9 cellular contexts compared by ENCODE assay signal in genomic region chr3:40780801-40781406, GRCh38.
DNase-seq lines count a peak whose midpoint lies in the region; ATAC-seq and TF ChIP-seq lines count a peak whose summit lies in the region.
"Had no signal": no experiment of that assay in that cellular context is flagged by ENCODE, and none has a peak within 500 bp of the region (broad histone marks: within the 10 kb centered on the region; RNA-seq: fewer than 3 reads in every experiment).

No MANE protein-coding gene starts in this region.

- no peak overlapping the region for H2BK120ac ChIP-seq in mesendoderm (ENCODE audit: low read depth, low read length)

- no peak overlapping the region for H3K9ac ChIP-seq in mesendoderm (ENCODE audit: low read length)

- H4K5ac ChIP-seq in mesendoderm (ENCODE audit: low read length) = no peak overlapping the region

- H3K4me3 ChIP-seq in epithelial cell of esophagus (ENCODE audit: low read length) = peak overlapping the region; percentile 16
- H3K4me3 ChIP-seq in mesendoderm (ENCODE audit: low read length) = no peak overlapping the region
- H3K4me3 ChIP-seq in tibial artery = peak overlapping the region; percentile 33 to 34
- no peak overlapping the region for H3K4me3 ChIP-seq in A673 (ENCODE audit: low read depth, low read length, poor library complexity, severe bottlenecking)
- no peak overlapping the region for H3K4me3 ChIP-seq in CD4-positive, alpha-beta memory T cell (ENCODE audit: low read length in 2 of 2)

- no CpG with 5 or more reads among the region's 17 CpGs for WGBS in mesendoderm (ENCODE audit: extremely low coverage, insufficient coverage, low lambda C conversion rate)

- BruUV-seq in A673 (replicated peaks; lab: Mats Ljungman, UMichigan) = no TSS peak

- H3K4me1 ChIP-seq in mesendoderm (ENCODE audit: control insufficient read depth, low read depth, low read length) (no peaks in the 10 kb centered on the region), tibial artery (peaks cover 0 to 29% (median 25%) of the 10 kb centered on the region in 4 donors), A673 (ENCODE audit: insufficient read depth, low read length, poor library complexity, severe bottlenecking) (no peaks in the 10 kb centered on the region)
- no peaks in the 10 kb centered on the region for H3K4me1 ChIP-seq in CD4-positive, alpha-beta memory T cell (ENCODE audit: insufficient read depth, low read length)

- no peak overlapping the region for H2BK15ac ChIP-seq in mesendoderm (replicated peaks; ENCODE audit: low read depth)

- H3K23ac ChIP-seq in mesendoderm (ENCODE audit: low read length) = no peak overlapping the region

- no peaks in the 10 kb centered on the region for H3K36me3 Mint-ChIP-seq in CD4-positive, alpha-beta T cell (ENCODE audit: low read depth)
- no peaks in the 10 kb centered on the region for H3K36me3 Mint-ChIP-seq in CD4-positive, alpha-beta memory T cell
- H3K36me3 Mint-ChIP-seq: activated naive CD8-positive, alpha-beta T cell had no signal

- H3K9me3 ChIP-seq in tibial artery (no peaks in the 10 kb centered on the region), A673 (ENCODE audit: low read depth, low read length, poor library complexity, severe bottlenecking) (no peaks in the 10 kb centered on the region)
- H3K9me3 ChIP-seq in CD4-positive, alpha-beta T cell (ENCODE audit: control insufficient read depth, low read length) = no peaks in the 10 kb centered on the region
- H3K9me3 ChIP-seq in CD4-positive, alpha-beta memory T cell (ENCODE audit: control insufficient read depth in 1 of 2, low read length in 2 of 2) = no peaks in the 10 kb centered on the region

- no peak overlapping the region for H4K8ac ChIP-seq in mesendoderm (ENCODE audit: low read depth, low read length)

- no peak overlapping the region for H3K27ac Mint-ChIP-seq in CD4-positive, alpha-beta T cell
- H3K27ac Mint-ChIP-seq in CD4-positive, alpha-beta memory T cell = no peak overlapping the region
- H3K27ac Mint-ChIP-seq: activated naive CD8-positive, alpha-beta T cell had no signal

- H3K36me3 ChIP-seq in mesendoderm (ENCODE audit: control insufficient read depth, insufficient read depth, low read length) (no peaks in the 10 kb centered on the region), tibial artery (no peaks in the 10 kb centered on the region), A673 (ENCODE audit: insufficient read depth, low read length, poor library complexity, severe bottlenecking) (no peaks in the 10 kb centered on the region)
- no peaks in the 10 kb centered on the region for H3K36me3 ChIP-seq in CD4-positive, alpha-beta memory T cell (ENCODE audit: insufficient read depth, low read length)

- no peak overlapping the region for H3K4ac ChIP-seq in mesendoderm (ENCODE audit: low read depth, low read length)

- no peak overlapping the region for H3K18ac ChIP-seq in mesendoderm (ENCODE audit: low read length)

- H3K27me3 ChIP-seq in mesendoderm (ENCODE audit: insufficient read depth, low read length, poor library complexity) (no peaks in the 10 kb centered on the region), tibial artery (no peaks in the 10 kb centered on the region), A673 (replicated peaks; ENCODE audit: insufficient read depth, low read depth, low read length, poor library complexity) (no peaks in the 10 kb centered on the region)
- no peaks in the 10 kb centered on the region for H3K27me3 ChIP-seq in CD4-positive, alpha-beta T cell (ENCODE audit: control insufficient read depth, insufficient read depth, low read length)
- H3K27me3 ChIP-seq in CD4-positive, alpha-beta memory T cell (ENCODE audit: insufficient read depth, low read length) = no peaks in the 10 kb centered on the region

- H3K9me3 Mint-ChIP-seq in CD4-positive, alpha-beta T cell = no peaks in the 10 kb centered on the region
- H3K9me3 Mint-ChIP-seq in CD4-positive, alpha-beta memory T cell = peaks cover 0 to 4% (median 3%) of the 10 kb centered on the region in 8 donors

- POLR2A ChIA-PET in CD4-positive, alpha-beta T cell (lab: Charles Lee) = no interaction called here
- POLR2A ChIA-PET in A673 (lab: Charles Lee; ENCODE audit: low non-redundant PET) = no interaction called here
- POLR2A ChIA-PET in CD4-positive, alpha-beta memory T cell (lab: Charles Lee; ENCODE audit: partially characterized antibody) = no interaction called here

- intact Hi-C loops in tibial artery (cut with DNase I; ENCODE audit: low total_unique reads) = no loop called here
- intact Hi-C loops in CD4-positive, alpha-beta T cell (cut with DNase I, micrococcal nuclease) = no loop called here
- intact Hi-C loops in A673 (cut with micrococcal nuclease; ENCODE audit: unreplicated experiment) = no loop called here
- intact Hi-C loops in CD4-positive, alpha-beta memory T cell (cut with micrococcal nuclease) = no loop called here

- H3K4me2 ChIP-seq in mesendoderm (ENCODE audit: low read length) = no peak overlapping the region

- H2BK5ac ChIP-seq in mesendoderm (ENCODE audit: low read length) = no peak overlapping the region

- H3K56ac ChIP-seq in mesendoderm (ENCODE audit: low read length) = peak overlapping the region; percentile 19

- no peaks in the 10 kb centered on the region for H3K79me1 ChIP-seq in mesendoderm (ENCODE audit: low read length)

- no peak overlapping the region for H3K4me3 Mint-ChIP-seq in CD4-positive, alpha-beta T cell
- no peak overlapping the region for H3K4me3 Mint-ChIP-seq in CD4-positive, alpha-beta memory T cell
- H3K4me3 Mint-ChIP-seq: activated naive CD8-positive, alpha-beta T cell had no signal

- H3K27ac ChIP-seq in mesendoderm (ENCODE audit: low read depth, low read length) (no peak overlapping the region), tibial artery (peak overlapping the region; percentile 82 to 85), A673 (ENCODE audit: low read depth, low read length, poor library complexity, severe bottlenecking) (no peak overlapping the region)
- no peak overlapping the region for H3K27ac ChIP-seq in CD4-positive, alpha-beta T cell (ENCODE audit: low read depth, low read length)
- no peak overlapping the region for H3K27ac ChIP-seq in CD4-positive, alpha-beta memory T cell (ENCODE audit: low read depth, low read length)

- H3K4me1 Mint-ChIP-seq in CD4-positive, alpha-beta T cell (ENCODE audit: low read depth) = no peaks in the 10 kb centered on the region
- H3K4me1 Mint-ChIP-seq in CD4-positive, alpha-beta memory T cell = no peaks in the 10 kb centered on the region

- DNase-seq in NCI-H345 treated with DMSO at 0.1 percent for 48 hours (lab: John Stamatoyannopoulos, UW; ENCODE audit: unreplicated experiment) = peak; percentile 6
- peak; percentile 60 for DNase-seq in epithelial cell of esophagus (ENCODE audit: low read depth)
- no peak for DNase-seq in mesendoderm
- DNase-seq in tibial artery = peak; percentile 61 to 76
- DNase-seq in CD4-positive, alpha-beta T cell = no peak
- DNase-seq in A673 (ENCODE audit: low spot score) = no peak
- no peak for DNase-seq in CD4-positive, alpha-beta memory T cell
- no peak for DNase-seq in hippocampal formation (lab: John Stamatoyannopoulos, UW)

- H2AK5ac ChIP-seq in mesendoderm (ENCODE audit: low read length) = no peak overlapping the region

- CTCF ChIA-PET in CD4-positive, alpha-beta T cell (lab: Charles Lee) = no interaction called here
- CTCF ChIA-PET in A673 (lab: Charles Lee) = no interaction called here
- CTCF ChIA-PET in CD4-positive, alpha-beta memory T cell (lab: Charles Lee; ENCODE audit: partially characterized antibody) = interaction anchor here (1.1 kb wide), 1 partner anchor 10 kb away, joined by 3 read pairs; no protein-coding TSS in a partner anchor

- no peak for TF ChIP-seq CTCF in epithelial cell of esophagus (IDR thresholded peaks at IDR 0.05; ENCODE audit: insufficient read depth, low read depth, low read length, missing control alignments)
- TF ChIP-seq CTCF in tibial artery (IDR thresholded peaks at IDR 0.05) = no peak
- no peak for TF ChIP-seq CTCF in CD4-positive, alpha-beta T cell (IDR thresholded peaks at IDR 0.05)
- TF ChIP-seq CTCF in A673 (conservative IDR thresholded peaks at IDR 0.05; ENCODE audit: low read depth, low read length) = no peak

- H3K79me2 ChIP-seq in mesendoderm (ENCODE audit: control insufficient read depth, insufficient read depth, low read length) = no peaks in the 10 kb centered on the region

- H3K27me3 Mint-ChIP-seq in CD4-positive, alpha-beta T cell = peaks cover 17% of the 10 kb centered on the region
- peaks cover 4 to 8% of the 10 kb centered on the region in 2 donors for H3K27me3 Mint-ChIP-seq in CD4-positive, alpha-beta memory T cell

- ATAC-seq in CD4-positive, alpha-beta T cell (ENCODE audit: poor library complexity) = no peak

Comparison
In these comparisons a context has a peak if more than half of its experiments do, and no peak if none do; other contexts are left out.
1. DNase-seq: peak in NCI-H345 treated with DMSO at 0.1 percent for 48 hours (single experiment), epithelial cell of esophagus (single experiment) and tibial artery (2 of 2); none in mesendoderm (single experiment), CD4-positive, alpha-beta T cell (0 of 10), A673 (single experiment), CD4-positive, alpha-beta memory T cell (0 of 5) and hippocampal formation (0 of 2).
2. H3K4me3 ChIP-seq: peak in epithelial cell of esophagus (single experiment) and tibial artery (2 of 2); none in mesendoderm (single experiment), A673 (single experiment) and CD4-positive, alpha-beta memory T cell (0 of 2).
3. H3K27ac ChIP-seq: peak in tibial artery (2 of 2); none in mesendoderm (single experiment), CD4-positive, alpha-beta T cell (single experiment), A673 (single experiment) and CD4-positive, alpha-beta memory T cell (single experiment).